Comparison of ENCODE assay signal across 8 cellular contexts in genomic region chr15:84653910-84654688, GRCh38. TPM values are rescaled to one million over a fixed set of nuclear protein-coding genes. Genes with fewer than 3 reads are reported as not detected.
DNase-seq lines count a peak whose midpoint lies in the region; ATAC-seq and TF ChIP-seq lines count a peak whose summit lies in the region.

TSS of gene WDR73 (minus strand) at chr15:84654283. CDS start at chr15:84654274, 9 bp downstream.

- peak within 1 kb of the TSS; percentile 99 for H3K4me3 ChIP-seq in DOHH2 (ENCODE audit: low read length)
- H3K4me3 ChIP-seq in GM23338: peak within 1 kb of the TSS; percentile 98
- H3K4me3 ChIP-seq in LNCaP clone FGC (ENCODE audit: low read depth, low read length): peak within 1 kb of the TSS; percentile 63
- peak within 1 kb of the TSS; percentile 78 for H3K4me3 ChIP-seq in fibroblast of pulmonary artery (replicated peaks; ENCODE audit: low read depth, low read length)

- H3K9me3 ChIP-seq in DOHH2 (ENCODE audit: control insufficient read depth, insufficient read depth, low read length): no peaks in the 10 kb centered on the region

- H3F3A ChIP-seq in DOHH2 (ENCODE audit: control insufficient read depth, insufficient read depth) (peaks cover 8% of the 10 kb centered on the region; the same call in 1 of the 2 replicates), GM23338 (replicated peaks; ENCODE audit: low read depth) (peaks cover 21% of the 10 kb centered on the region)

- peaks cover 39% of the 10 kb centered on the region for H3K4me1 ChIP-seq in DOHH2 (ENCODE audit: control insufficient read depth, low read length)
- H3K4me1 ChIP-seq in GM23338 (ENCODE audit: insufficient read depth): peaks cover 22% of the 10 kb centered on the region

- TF ChIP-seq POLR2A in Raji (IDR thresholded peaks at IDR 0.05; ENCODE audit: insufficient read depth, low read depth, low read length): peak; percentile 75

- H3K27ac ChIP-seq in DOHH2 (ENCODE audit: low read depth, low read length) (peak within 1 kb of the TSS; percentile 49), GM23338 (ENCODE audit: low read depth) (peak within 1 kb of the TSS; percentile 84)

- H2AFZ ChIP-seq in GM23338: peak within 1 kb of the TSS; percentile 96

- H4K20me1 ChIP-seq in DOHH2 (ENCODE audit: control insufficient read depth, insufficient read depth, low read depth, low read length): peaks cover 3% of the 10 kb centered on the region; the same call in 1 of the 2 replicates
- H4K20me1 ChIP-seq in GM23338 (replicated peaks; ENCODE audit: insufficient read depth): no peaks in the 10 kb centered on the region; the same call in 1 of the 2 replicates

- peaks cover 16% of the 10 kb centered on the region for H3K27me3 Mint-ChIP-seq in GM23338 (ENCODE audit: insufficient read depth, low read depth, poor library complexity)
- H3K27me3 Mint-ChIP-seq in natural killer cell treated with Interleukin-12 subunit alpha and Interleukin-12 subunit beta and Interleukin-15 and Interleukin-18, amount 100 ng/mL, for 72 hours: no peaks in the 10 kb centered on the region

- peak within 1 kb of the TSS; percentile 99 for H3K4me3 Mint-ChIP-seq in GM23338
- H3K4me3 Mint-ChIP-seq in natural killer cell treated with Interleukin-12 subunit alpha and Interleukin-12 subunit beta and Interleukin-15 and Interleukin-18, amount 100 ng/mL, for 72 hours: peak within 1 kb of the TSS; percentile 89

- peaks cover 43% of the 10 kb centered on the region for H3K36me3 ChIP-seq in DOHH2 (ENCODE audit: control insufficient read depth, low read length)
- 0 out of 2 replicates have a peak, but pooled peaks cover 23% of the 10 kb centered on the region for H3K36me3 ChIP-seq in GM23338 (ENCODE audit: insufficient read depth)

- H3K9me3 Mint-ChIP-seq in GM23338: no peaks in the 10 kb centered on the region; the same call in 2 of the 3 replicates
- no peaks in the 10 kb centered on the region for H3K9me3 Mint-ChIP-seq in natural killer cell treated with Interleukin-12 subunit alpha and Interleukin-12 subunit beta and Interleukin-15 and Interleukin-18, amount 100 ng/mL, for 72 hours

- peak within 1 kb of the TSS; percentile 97 for H3K27ac Mint-ChIP-seq in GM23338
- peak within 1 kb of the TSS; percentile 80 to 87 for H3K27ac Mint-ChIP-seq in natural killer cell treated with Interleukin-12 subunit alpha and Interleukin-12 subunit beta and Interleukin-15 and Interleukin-18, amount 100 ng/mL, for 72 hours

- H3K9me2 ChIP-seq in DOHH2 (replicated peaks; ENCODE audit: control insufficient read depth, low read length) (no peaks in the 10 kb centered on the region), GM23338 (ENCODE audit: insufficient read depth) (no peaks in the 10 kb centered on the region)

- H3K4me2 ChIP-seq in DOHH2 (ENCODE audit: low read length) (peak within 1 kb of the TSS; percentile 98), GM23338 (peak within 1 kb of the TSS; percentile 90)

- H3K4me1 Mint-ChIP-seq in GM23338: peaks cover 23% of the 10 kb centered on the region
- peaks cover 39 to 48% of the 10 kb centered on the region in 2 donors for H3K4me1 Mint-ChIP-seq in natural killer cell treated with Interleukin-12 subunit alpha and Interleukin-12 subunit beta and Interleukin-15 and Interleukin-18, amount 100 ng/mL, for 72 hours (ENCODE audit: low read depth in 2 of 2)

- peaks cover 5% of the 10 kb centered on the region for H3K27me3 ChIP-seq in DOHH2 (ENCODE audit: control insufficient read depth, low read length)
- peaks cover 12% of the 10 kb centered on the region for H3K27me3 ChIP-seq in GM23338 (ENCODE audit: insufficient read depth)

- H3K36me3 Mint-ChIP-seq in GM23338 (ENCODE audit: low read depth): peaks cover 31% of the 10 kb centered on the region
- H3K36me3 Mint-ChIP-seq in natural killer cell treated with Interleukin-12 subunit alpha and Interleukin-12 subunit beta and Interleukin-15 and Interleukin-18, amount 100 ng/mL, for 72 hours: peaks cover 16% of the 10 kb centered on the region

- H3K79me2 ChIP-seq in DOHH2 (ENCODE audit: control insufficient read depth, low read length) (peaks cover 29% of the 10 kb centered on the region), GM23338 (replicated peaks; ENCODE audit: insufficient read depth) (peaks cover 24% of the 10 kb centered on the region)

- TF ChIP-seq CTCF in DOHH2 (IDR thresholded peaks at IDR 0.05; ENCODE audit: low read depth, low read length, poor library complexity, severe bottlenecking) (no peak), GM23338 (conservative IDR thresholded peaks at IDR 0.05; ENCODE audit: low read depth in 2 of 2) (no peak), LNCaP clone FGC (IDR thresholded peaks at IDR 0.05; ENCODE audit: control insufficient read depth, extremely low read depth, insufficient read depth) (no peak), fibroblast of pulmonary artery (IDR thresholded peaks at IDR 0.05; ENCODE audit: low read length, missing control alignments) (no peak)

- ATAC-seq in GM23338: peak; percentile 67
- peak; percentile 90 to 94 for ATAC-seq in natural killer cell treated with Interleukin-12 subunit alpha and Interleukin-12 subunit beta and Interleukin-15 and Interleukin-18, amount 100 ng/mL, for 72 hours
- peak; percentile 85 for ATAC-seq in stimulated activated naive CD8-positive, alpha-beta T cell treated with anti-CD3 and anti-CD28 coated beads, Interleukin-15, Interleukin-2, amounts not matched to agents 100 U/mL and 50 U/mL, for 24 hours

- DNase-seq in GM23338 (ENCODE audit: low spot score) (peak; percentile 97), LNCaP clone FGC (ENCODE audit: low read depth) (peak; percentile 84), fibroblast of pulmonary artery (ENCODE audit: low read depth) (peak; percentile 94)
- peak; percentile 95 for DNase-seq in activated effector memory CD4-positive, alpha-beta T cell treated with Interleukin-2 at 50 U/mL for 16 hours
- DNase-seq in natural killer cell treated with Interleukin-12 subunit alpha and Interleukin-12 subunit beta and Interleukin-15 and Interleukin-18, amount 100 ng/mL, for 72 hours (ENCODE audit: low spot score): peak; percentile 96
- peak; percentile 99 for DNase-seq in stimulated activated naive CD8-positive, alpha-beta T cell treated with anti-CD3 and anti-CD28 coated beads, Interleukin-15, Interleukin-2, amounts not matched to agents 100 U/mL and 50 U/mL, for 24 hours

TF ChIP-seq in GM23338, 12 proteins besides CTCF, POLR2A, EP300 and RAD21 (continues in another document):
- no peak for TF ChIP-seq ZNF331 (CRISPR knock-in tag; IDR thresholded peaks at IDR 0.05; ENCODE audit: low read depth)
- peak; percentile 91 for TF ChIP-seq POLR2AphosphoS5 (IDR thresholded peaks at IDR 0.05; ENCODE audit: low read depth)
- TF ChIP-seq CREB1 (CRISPR knock-in tag; IDR thresholded peaks at IDR 0.05; ENCODE audit: low read depth): no peak
- no peak for TF ChIP-seq ZNF114 (CRISPR knock-in tag; IDR thresholded peaks at IDR 0.05)
- TF ChIP-seq NANOG (IDR thresholded peaks at IDR 0.05; ENCODE audit: borderline replicate concordance): no peak
- TF ChIP-seq ETS1 (IDR thresholded peaks at IDR 0.05): peak; percentile 85
- no peak for TF ChIP-seq JUNB (IDR thresholded peaks at IDR 0.05; ENCODE audit: unreplicated experiment)

RNA-seq across cellular contexts. Expression of gene WDR73, which starts in this region (rescaled TPM):
- total RNA-seq in GM23338 (2014; rRNA removed; shearing (Covaris generic)): 25.2 and 29.3 TPM in 2 replicates
- polyA plus RNA-seq in GM23338 (2016; fragmentation: Nextera tagmentation; extraction: Ambion mirVana): 14.8 TPM in 2 replicates
- 10 to 100 TPM; 19.7 to 41.2 TPM for total RNA-seq in natural killer cell treated with Interleukin-12 subunit alpha and Interleukin-12 subunit beta and Interleukin-15 and Interleukin-18, amount 100 ng/mL, for 72 hours

Comparison
In these comparisons a context has a peak if more than half of its experiments do, and no peak if none do; other contexts are left out.
1. Peak in every context shown above with its lines: DNase-seq, ATAC-seq, H3K4me3 ChIP-seq and H3K27ac ChIP-seq.